In genomic region chr6:11480541-11480940, GRCh38 we compare ENCODE assay signal across 24 cellular contexts.
"Had no signal": no experiment of that assay in that cellular context is flagged by ENCODE, and none has a peak within 500 bp of the region (broad histone marks: within the 10 kb centered on the region; RNA-seq: fewer than 3 reads in every experiment).

No MANE protein-coding gene starts in this region.

- H3K4me1 Mint-ChIP-seq: IgD-negative memory B cell had no signal

- ATAC-seq: K562, Panc1, PC-3, Right ventricle myocardium inferior, SK-N-SH treated with all-trans-retinoic acid at 6 μM for 48 hours had no signal

- H3K4me1 ChIP-seq: SJCRH30 had no signal

- H3K27ac ChIP-seq: HL-60, KMS-11, SJCRH30 had no signal

- H3K9me3 Mint-ChIP-seq: IgD-negative memory B cell had no signal

- H3K4me3 Mint-ChIP-seq: IgD-negative memory B cell had no signal

- H3K36me3 Mint-ChIP-seq: IgD-negative memory B cell had no signal

- DNase-seq: Kasumi-1, MM.1S, NCI-H1105, NCI-H1417, NCI-H146, NCI-H1694 treated with DMSO at 0.1 percent for 48 hours, NCI-H1930, NCI-H2081, NCI-H2107, NCI-H2227 treated with DMSO at 0.1 percent for 48 hours, NCI-H510A, NCI-H524 treated with DMSO at 0.1 percent for 48 hours, NCI-H69, NCI-H774, PC-3, SHP77 treated with DMSO at 0.1 percent for 48 hours, SJCRH30 had no signal

- H3K4me2 ChIP-seq: KMS-11 had no signal

- H3K36me3 ChIP-seq: SJCRH30 had no signal

- H3K9me3 ChIP-seq: SJCRH30 had no signal

- H3K4me3 ChIP-seq: K562, SJCRH30 had no signal

- H3K9ac ChIP-seq: KMS-11 had no signal

- H3K27me3 ChIP-seq: SJCRH30 had no signal

- H3K27me3 Mint-ChIP-seq: IgD-negative memory B cell had no signal
